ENCODE assay signal across 1 cellular context in genomic region chr5:122805481-122805880, GRCh38.
TF ChIP-seq lines count a peak whose summit lies in the region.

No MANE protein-coding gene starts in this region.

TF ChIP-seq in HepG2, 621 proteins besides CTCF, POLR2A, EP300 and RAD21 (continued from another document):
- TF ChIP-seq PRDM10 (CRISPR knock-in tag; IDR thresholded peaks at IDR 0.05; ENCODE audit: low read depth) = 0 out of 2 replicates have a peak, but pooled peaks have one; percentile 22
TF ChIP-seq in HepG2: peak in this region for 1.
